In genomic region chr5:67166460-67166871, GRCh38 we compare ENCODE assay signal across 8 cellular contexts. TPM values are rescaled to one million over a fixed set of nuclear protein-coding genes. Genes with fewer than 3 reads are reported as not detected.
DNase-seq lines count a peak whose midpoint lies in the region; ATAC-seq and TF ChIP-seq lines count a peak whose summit lies in the region.

No MANE protein-coding gene starts in this region.

- H3K27ac Mint-ChIP-seq in activated naive CD8-positive, alpha-beta T cell treated with anti-CD3 and anti-CD28 coated beads, Interleukin-2, amount 50 U/mL, for 24 hours = peak overlapping the region; percentile 93

- ATAC-seq in HG02623 (IDR thresholded peaks at IDR 0.05; ENCODE audit: unreplicated experiment) (peak; percentile 36), left lung (peak; percentile 63)
- ATAC-seq in activated naive CD8-positive, alpha-beta T cell treated with anti-CD3 and anti-CD28 coated beads, Interleukin-2, amount 50 U/mL, for 24 hours = peak; percentile 75

- H3K4me1 ChIP-seq in DOHH2 (ENCODE audit: control insufficient read depth, low read length) (peaks cover 39% of the 10 kb centered on the region), left lung (peaks cover 6 to 37% of the 10 kb centered on the region in 2 donors)

- H3K9me2 ChIP-seq in DOHH2 (replicated peaks; ENCODE audit: control insufficient read depth, low read length) = no peaks in the 10 kb centered on the region

- no peak for TF ChIP-seq CTCF in DOHH2 (IDR thresholded peaks at IDR 0.05; ENCODE audit: low read depth, low read length, poor library complexity, severe bottlenecking)
- TF ChIP-seq CTCF in left lung (IDR thresholded peaks at IDR 0.05) = no peak

- peak overlapping the region; percentile 78 for H3K4me3 Mint-ChIP-seq in activated naive CD8-positive, alpha-beta T cell treated with anti-CD3 and anti-CD28 coated beads, Interleukin-2, amount 50 U/mL, for 24 hours

- H3K4me2 ChIP-seq in DOHH2 (ENCODE audit: low read length) = peak overlapping the region; percentile 96

- H3K9me3 Mint-ChIP-seq in activated naive CD8-positive, alpha-beta T cell treated with anti-CD3 and anti-CD28 coated beads, Interleukin-2, amount 50 U/mL, for 24 hours = no peaks in the 10 kb centered on the region

- no peaks in the 10 kb centered on the region for H3K36me3 ChIP-seq in DOHH2 (ENCODE audit: control insufficient read depth, low read length)
- H3K36me3 ChIP-seq in left lung = peaks cover 0 to 51% of the 10 kb centered on the region in 2 donors

- no peaks in the 10 kb centered on the region for H3K9me3 ChIP-seq in DOHH2 (ENCODE audit: control insufficient read depth, insufficient read depth, low read length)
- no peaks in the 10 kb centered on the region for H3K9me3 ChIP-seq in left lung

- no peaks in the 10 kb centered on the region for H4K20me1 ChIP-seq in DOHH2 (ENCODE audit: control insufficient read depth, insufficient read depth, low read depth, low read length)

- intact Hi-C loops in left lung (cut with DNase I) = no loop called here

- H3K27ac ChIP-seq in DOHH2 (ENCODE audit: low read depth, low read length) = peak overlapping the region; percentile 78
- H3K27ac ChIP-seq in left lung = peak overlapping the region; percentile 86 to 91

- no peaks in the 10 kb centered on the region for H3K79me2 ChIP-seq in DOHH2 (ENCODE audit: control insufficient read depth, low read length)

- peaks cover 56% of the 10 kb centered on the region for H3K4me1 Mint-ChIP-seq in activated naive CD8-positive, alpha-beta T cell treated with anti-CD3 and anti-CD28 coated beads, Interleukin-2, amount 50 U/mL, for 24 hours

- DNase-seq in RPMI8226 = peak; percentile 46
- DNase-seq in activated naive CD8-positive, alpha-beta T cell treated with anti-CD3 and anti-CD28 coated beads, Interleukin-2, amount 50 U/mL, for 24 hours = peak; percentile 77
- DNase-seq in left lung = peak; percentile 76 to 91
- peak; percentile 34 for DNase-seq in stimulated activated CD8-positive, alpha-beta memory T cell treated with anti-CD3 and anti-CD28 coated beads, Interleukin-12 subunit alpha, Interleukin-12 subunit beta, amount 100 ng/mL, for 4 hours (ENCODE audit: low read depth)
- DNase-seq in RKO (ENCODE audit: low spot score) = no peak
- DNase-seq in NCI-H1694 (lab: John Stamatoyannopoulos, UW) = no peak

- H3K36me3 Mint-ChIP-seq in activated naive CD8-positive, alpha-beta T cell treated with anti-CD3 and anti-CD28 coated beads, Interleukin-2, amount 50 U/mL, for 24 hours (ENCODE audit: low read depth) = peaks cover 17% of the 10 kb centered on the region

- H3K27me3 Mint-ChIP-seq in activated naive CD8-positive, alpha-beta T cell treated with anti-CD3 and anti-CD28 coated beads, Interleukin-2, amount 50 U/mL, for 24 hours = no peaks in the 10 kb centered on the region

- H3K4me3 ChIP-seq in DOHH2 (ENCODE audit: low read length) (peak overlapping the region; percentile 74), left lung (peak overlapping the region; percentile 16 to 29)

- no peaks in the 10 kb centered on the region for H3F3A ChIP-seq in DOHH2 (ENCODE audit: control insufficient read depth, insufficient read depth)

- H3K27me3 ChIP-seq in DOHH2 (ENCODE audit: control insufficient read depth, low read length) (no peaks in the 10 kb centered on the region), left lung (no peaks in the 10 kb centered on the region)

RNA-seq across cellular contexts. Expression of gene CD180, which starts 30.1 kb away (rescaled TPM):
- 1 to 10 TPM; 3.1 to 9.4 TPM for total RNA-seq in left lung

Comparison
In these comparisons a context has a peak if more than half of its experiments do, and no peak if none do; other contexts are left out.
1. DNase-seq: peak in RPMI8226 (single experiment), activated naive CD8-positive, alpha-beta T cell treated with anti-CD3 and anti-CD28 coated beads, Interleukin-2, amount 50 U/mL, for 24 hours (single experiment), left lung (2 of 2) and stimulated activated CD8-positive, alpha-beta memory T cell treated with anti-CD3 and anti-CD28 coated beads, Interleukin-12 subunit alpha, Interleukin-12 subunit beta, amount 100 ng/mL, for 4 hours (single experiment); none in RKO (single experiment) and NCI-H1694 (single experiment).
2. Peak in every context shown above with its lines, with median percentiles within 50 percentile points of each other: ATAC-seq.